ENCODE assay signal across 8 cellular contexts in the genomic region with DNA sequence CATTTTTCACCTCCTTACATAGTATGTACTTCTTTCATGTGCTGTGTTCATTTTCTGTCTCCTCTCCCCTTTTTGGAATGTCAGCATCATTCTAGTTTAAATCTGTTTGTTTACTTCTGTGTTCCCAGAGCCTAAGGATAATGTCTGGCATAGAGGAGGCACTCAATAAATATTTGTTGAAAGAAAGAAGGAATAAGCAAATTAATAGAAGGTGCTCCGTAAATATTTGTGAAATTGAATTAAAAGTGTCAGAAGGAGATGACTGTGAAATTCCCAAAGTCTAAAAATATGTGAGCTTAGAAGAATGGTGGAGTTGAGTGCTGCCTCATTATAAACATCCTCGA. TPM values are rescaled to one million over a fixed set of nuclear protein-coding genes. Genes with fewer than 3 reads are reported as not detected.
DNase-seq lines count a peak whose midpoint lies in the region; ATAC-seq, FAIRE-seq and TF ChIP-seq lines count a peak whose summit lies in the region.

No MANE protein-coding gene starts in this region.

- no peaks in the 10 kb centered on the region for H3K9me3 Mint-ChIP-seq in activated CD4-positive, alpha-beta T cell treated with anti-CD3 and anti-CD28 coated beads, Interleukin-2, amount 10 ng/mL, durations not matched to agents 24 days and 14 days
- H3K9me3 Mint-ChIP-seq in activated naive CD8-positive, alpha-beta T cell (ENCODE audit: low read depth): no peaks in the 10 kb centered on the region

- no peaks in the 10 kb centered on the region for H3K9me3 ChIP-seq in HepG2 (ENCODE audit: low read length)
- H3K9me3 ChIP-seq in testis: no peaks in the 10 kb centered on the region

- H3K27ac ChIP-seq in HepG2 (ENCODE audit: extremely low read length, insufficient read depth, low read length) (peak overlapping the region; percentile 99), testis (peak overlapping the region; percentile 95 to 100)

- H4K20me1 ChIP-seq in HepG2 (ENCODE audit: insufficient read depth, low read length): peaks cover 9% of the 10 kb centered on the region; the same call in 1 of the 2 replicates

- peaks cover 44% of the 10 kb centered on the region for H3K4me1 Mint-ChIP-seq in activated CD4-positive, alpha-beta T cell treated with anti-CD3 and anti-CD28 coated beads, Interleukin-2, amount 10 ng/mL, durations not matched to agents 24 days and 14 days
- peaks cover 50% of the 10 kb centered on the region for H3K4me1 Mint-ChIP-seq in activated naive CD8-positive, alpha-beta T cell (ENCODE audit: low read depth)

- H3K4me2 ChIP-seq in HepG2 (ENCODE audit: low read depth, low read length): peak overlapping the region; percentile 98

- FAIRE-seq in HepG2 (lab: Jason Lieb, UNC): no peak

- TF ChIP-seq RAD21 in HepG2 (CRISPR knock-in tag; IDR thresholded peaks at IDR 0.05): no peak

- peak overlapping the region; percentile 96 for H3K27ac Mint-ChIP-seq in activated CD4-positive, alpha-beta T cell treated with anti-CD3 and anti-CD28 coated beads, Interleukin-2, amount 10 ng/mL, durations not matched to agents 24 days and 14 days
- peak overlapping the region; percentile 96 for H3K27ac Mint-ChIP-seq in activated naive CD8-positive, alpha-beta T cell

- H3K27me3 Mint-ChIP-seq in activated CD4-positive, alpha-beta T cell treated with anti-CD3 and anti-CD28 coated beads, Interleukin-2, amount 10 ng/mL, durations not matched to agents 24 days and 14 days: no peaks in the 10 kb centered on the region
- H3K27me3 Mint-ChIP-seq in activated naive CD8-positive, alpha-beta T cell: no peaks in the 10 kb centered on the region

- BruUV-seq in HepG2 (replicated peaks; lab: Mats Ljungman, UMichigan): no TSS peak

- peaks cover 29% of the 10 kb centered on the region for H3K79me2 ChIP-seq in HepG2 (ENCODE audit: insufficient read depth, low read length)

- CTCF ChIA-PET in HepG2 (lab: Yijun Ruan, JAX; ENCODE audit: low intra/inter-chr PET ratio, low total read pairs): no interaction called here

- in situ Hi-C loops in HepG2 (cut with HindIII; ENCODE audit: extremely low pct_ligation_motif_present, low pct_unique_long_range_greater_than_20kb): loop anchor here (25.0 kb wide), 1 partner anchor 627 kb away; no protein-coding TSS in a partner anchor

- TF ChIP-seq CTCF in HepG2 (CRISPR knock-in tag; IDR thresholded peaks at IDR 0.05) (no peak), testis (IDR thresholded peaks at IDR 0.05) (no peak)

- POLR2A ChIA-PET in HepG2 (lab: Yijun Ruan, JAX): interaction anchor here (0.6 to 4.7 kb wide), 3 partner anchors 10 to 143 kb away, joined by 3 to 66 read pairs (median 3); no protein-coding TSS in a partner anchor

- 0 out of 2 replicates have a peak overlapping the region, but pooled peaks have one; percentile 99 for H3K9ac ChIP-seq in HepG2 (ENCODE audit: insufficient read depth, low read depth, low read length)

- H3K27me3 ChIP-seq in HepG2 (ENCODE audit: control insufficient read depth in 1 of 2, insufficient read depth in 2 of 2, low read length in 2 of 2) (no peaks in the 10 kb centered on the region; a peak in 2 of 5 replicates), testis (no peaks in the 10 kb centered on the region)

- DNase-seq in activated CD4-positive, alpha-beta T cell treated with anti-CD3 and anti-CD28 coated beads, Interleukin-2, amount 10 ng/mL, durations not matched to agents 24 days and 14 days: no peak
- no peak for DNase-seq in activated CD4-positive, alpha-beta T cell treated with anti-CD3 and anti-CD28 coated beads, Interleukin-2, amount 50 U/mL, for 1 hour
- no peak for DNase-seq in HepG2 (ENCODE audit: low spot score)
- DNase-seq in testis: no peak
- DNase-seq in NCI-H510A treated with DMSO at 0.1 percent for 48 hours (lab: John Stamatoyannopoulos, UW): no peak
- DNase-seq in NCI-H526 treated with DMSO at 0.1 percent for 48 hours (lab: John Stamatoyannopoulos, UW): no peak

- peaks cover 14% of the 10 kb centered on the region for H3K36me3 Mint-ChIP-seq in activated CD4-positive, alpha-beta T cell treated with anti-CD3 and anti-CD28 coated beads, Interleukin-2, amount 10 ng/mL, durations not matched to agents 24 days and 14 days (ENCODE audit: low read depth)
- H3K36me3 Mint-ChIP-seq in activated naive CD8-positive, alpha-beta T cell: no peaks in the 10 kb centered on the region

- H3K4me1 ChIP-seq in HepG2 (ENCODE audit: insufficient read depth, low read length) (peaks cover 19% of the 10 kb centered on the region), testis (peaks cover 21% of the 10 kb centered on the region)

- intact Hi-C loops in activated CD4-positive, alpha-beta T cell treated with anti-CD3 and anti-CD28 coated beads, Interleukin-2, amount 10 ng/mL, durations not matched to agents 24 days and 14 days (cut with micrococcal nuclease): loop anchor here (1.0 to 2.0 kb wide), 4 partner anchors 9 to 239 kb away; no protein-coding TSS in a partner anchor
- intact Hi-C loops in HepG2 (cut with micrococcal nuclease; ENCODE audit: unreplicated experiment): no loop called here
- intact Hi-C loops in testis (cut with DNase I; ENCODE audit: low total_unique reads): no loop called here

- ATAC-seq in HepG2 (no peak), HG03439 (IDR thresholded peaks at IDR 0.05; ENCODE audit: unreplicated experiment) (no peak)

- H2AFZ ChIP-seq in HepG2 (ENCODE audit: low read length): peak overlapping the region; percentile 60

- peak overlapping the region; percentile 92 to 96 (median 96) for H3K4me3 ChIP-seq in HepG2 (replicated peaks in 1 of 3; ENCODE audit: insufficient read depth in 1 of 3, low read depth in 2 of 3, low read length in 3 of 3)
- peak overlapping the region in 1 of 2 donors; percentile 1 for H3K4me3 ChIP-seq in testis

- TF ChIP-seq EP300 in HepG2 (IDR thresholded peaks at IDR 0.05; ENCODE audit: low read depth in 2 of 2, low read length in 2 of 2) (no peak), HepG2 (CRISPR knock-in tag; IDR thresholded peaks at IDR 0.05; ENCODE audit: borderline replicate concordance) (no peak)

- no peak for TF ChIP-seq POLR2A in HepG2 (IDR thresholded peaks at IDR 0.05; ENCODE audit: insufficient read depth in 1 of 2, low read depth in 2 of 2, low read length in 2 of 2)
- no peak for TF ChIP-seq POLR2A in testis (IDR thresholded peaks at IDR 0.05)

- no peaks in the 10 kb centered on the region for H3K36me3 ChIP-seq in HepG2 (replicated peaks in 1 of 2; ENCODE audit: control insufficient read depth in 1 of 2, insufficient read depth in 2 of 2, low read length in 2 of 2)
- H3K36me3 ChIP-seq in testis (ENCODE audit: low read depth, missing control alignments): no peaks in the 10 kb centered on the region

- 27% methylated on average over 2 of the region's 2 CpGs for WGBS in HepG2 (ENCODE audit: low lambda C conversion rate)
- 14 to 24% methylated on average over 2 of the region's 2 CpGs for WGBS in testis, 2 donors

- H3K4me3 Mint-ChIP-seq in activated CD4-positive, alpha-beta T cell treated with anti-CD3 and anti-CD28 coated beads, Interleukin-2, amount 10 ng/mL, durations not matched to agents 24 days and 14 days: peak overlapping the region; percentile 82
- H3K4me3 Mint-ChIP-seq in activated naive CD8-positive, alpha-beta T cell: peak overlapping the region; percentile 91

RNA-seq across cellular contexts. Expression of gene CDKN1B, which starts 3.3 kb away (rescaled TPM):
- 47.4 and 48.5 TPM in 2 replicates for total RNA-seq in activated CD4-positive, alpha-beta T cell treated with anti-CD3 and anti-CD28 coated beads, Interleukin-2, amount 10 ng/mL, durations not matched to agents 24 days and 14 days
- total RNA-seq in HepG2 (2016; rRNA removed; fragmentation: Illumina TruSeq; extraction: Trizol): 37.2 and 39.6 TPM in 2 replicates
- total RNA-seq in HepG2 (2016; cell fraction: cytosol; rRNA removed; fragmentation: Illumina TruSeq; extraction: Trizol; ENCODE audit: low read depth): 7.8 TPM in 2 replicates
- 39.5 and 39.9 TPM in 2 replicates for total RNA-seq in HepG2 (2016; cell fraction: insoluble cytoplasmic fraction; rRNA removed; fragmentation: Illumina TruSeq; extraction: Trizol)
- 22.3 and 22.5 TPM in 2 replicates for total RNA-seq in HepG2 (2016; cell fraction: membrane; rRNA removed; fragmentation: Illumina TruSeq; extraction: Trizol)
- 31.7 and 35.6 TPM in 2 replicates for total RNA-seq in HepG2 (2016; cell fraction: nucleus; rRNA removed; fragmentation: Illumina TruSeq; extraction: Trizol)
- 18.8 and 20.1 TPM in 2 replicates for polyA plus RNA-seq in HepG2 (2011; rRNA removed)
- polyA plus RNA-seq in HepG2 (2011; cell fraction: cytosol; rRNA removed): 14.5 and 17.0 TPM in 2 replicates
- 9.6 and 9.9 TPM in 2 replicates for polyA plus RNA-seq in HepG2 (2011; cell fraction: nucleus; rRNA removed)
- polyA plus RNA-seq in HepG2 (2012): 30.9 and 36.9 TPM in 2 replicates
- 3.1 TPM in 2 replicates for polyA plus RNA-seq in HepG2 (2016; cell fraction: cytosol; fragmentation: Illumina TruSeq; extraction: Trizol; ENCODE audit: low read depth)
- polyA plus RNA-seq in HepG2 (2016; cell fraction: insoluble cytoplasmic fraction; fragmentation: Illumina TruSeq; extraction: Trizol; ENCODE audit: low read depth): 48.4 and 51.0 TPM in 2 replicates
- polyA plus RNA-seq in HepG2 (2016; cell fraction: membrane; fragmentation: Illumina TruSeq; extraction: Trizol; ENCODE audit: low read depth): 11.6 TPM in 2 replicates
- 40.3 and 40.5 TPM in 2 replicates for polyA plus RNA-seq in HepG2 (2016; cell fraction: nucleus; fragmentation: Illumina TruSeq; extraction: Trizol; ENCODE audit: insufficient read depth, low read depth)
- 10.2 and 11.3 TPM in 2 replicates for polyA minus RNA-seq in HepG2 (2011; rRNA and poly(A)+ RNA removed; ENCODE audit: low replicate concordance)
- polyA minus RNA-seq in HepG2 (2011; cell fraction: cytosol; rRNA and poly(A)+ RNA removed): 18.2 and 23.5 TPM in 2 replicates
- polyA minus RNA-seq in HepG2 (2011; cell fraction: nucleus; rRNA and poly(A)+ RNA removed): 27.1 and 37.2 TPM in 2 replicates
- 10 to 100 TPM; 76.1 to 98.9 TPM for total RNA-seq in testis
- polyA plus RNA-seq in testis (ENCODE audit: insufficient read depth, low read depth, low replicate concordance): 59.2 TPM

RNA-seq across cellular contexts. Expression of gene GPR19, which starts 17.9 kb away (rescaled TPM):
- 9.4 and 12.1 TPM in 2 replicates for total RNA-seq in activated CD4-positive, alpha-beta T cell treated with anti-CD3 and anti-CD28 coated beads, Interleukin-2, amount 10 ng/mL, durations not matched to agents 24 days and 14 days
- total RNA-seq in HepG2 (2016; rRNA removed; fragmentation: Illumina TruSeq; extraction: Trizol): 1.2 and 1.4 TPM in 2 replicates
- 1.2 TPM in 1 of 2 replicates, not detected in the other for total RNA-seq in HepG2 (2016; cell fraction: cytosol; rRNA removed; fragmentation: Illumina TruSeq; extraction: Trizol; ENCODE audit: low read depth)
- 1.3 TPM in 2 replicates for total RNA-seq in HepG2 (2016; cell fraction: insoluble cytoplasmic fraction; rRNA removed; fragmentation: Illumina TruSeq; extraction: Trizol)
- 1.00 and 1.5 TPM in 2 replicates for total RNA-seq in HepG2 (2016; cell fraction: membrane; rRNA removed; fragmentation: Illumina TruSeq; extraction: Trizol)
- 0.99 and 1.4 TPM in 2 replicates for total RNA-seq in HepG2 (2016; cell fraction: nucleus; rRNA removed; fragmentation: Illumina TruSeq; extraction: Trizol)
- 1.5 and 2.0 TPM in 2 replicates for polyA plus RNA-seq in HepG2 (2011; rRNA removed)
- polyA plus RNA-seq in HepG2 (2011; cell fraction: cytosol; rRNA removed): 0.97 and 1.0 TPM in 2 replicates
- polyA plus RNA-seq in HepG2 (2011; cell fraction: nucleus; rRNA removed): 4.7 and 5.3 TPM in 2 replicates
- polyA plus RNA-seq in HepG2 (2012): 0.60 and 2.4 TPM in 2 replicates
- 0.41 and 0.74 TPM in 2 replicates for polyA plus RNA-seq in HepG2 (2016; cell fraction: cytosol; fragmentation: Illumina TruSeq; extraction: Trizol; ENCODE audit: low read depth)
- polyA plus RNA-seq in HepG2 (2016; cell fraction: insoluble cytoplasmic fraction; fragmentation: Illumina TruSeq; extraction: Trizol; ENCODE audit: low read depth): 0.99 and 1.1 TPM in 2 replicates
- 1.0 and 1.8 TPM in 2 replicates for polyA plus RNA-seq in HepG2 (2016; cell fraction: membrane; fragmentation: Illumina TruSeq; extraction: Trizol; ENCODE audit: low read depth)
- polyA plus RNA-seq in HepG2 (2016; cell fraction: nucleus; fragmentation: Illumina TruSeq; extraction: Trizol; ENCODE audit: insufficient read depth, low read depth): 4.4 and 4.9 TPM in 2 replicates
- 1.8 TPM in 1 of 2 replicates, not detected in the other for polyA minus RNA-seq in HepG2 (2011; rRNA and poly(A)+ RNA removed; ENCODE audit: low replicate concordance)
- polyA minus RNA-seq in HepG2 (2011; cell fraction: cytosol; rRNA and poly(A)+ RNA removed): 0.69 TPM in 1 of 2 replicates, not detected in the other
- 1.9 and 2.9 TPM in 2 replicates for polyA minus RNA-seq in HepG2 (2011; cell fraction: nucleus; rRNA and poly(A)+ RNA removed)
- total RNA-seq in testis: 1 to 10 TPM; 2.1 to 2.9 TPM
- polyA plus RNA-seq in testis (ENCODE audit: insufficient read depth, low read depth, low replicate concordance): 4.1 TPM
